Comparison of ENCODE assay signal across 13 cellular contexts in genomic region chr14:94394594-94395305, GRCh38. TPM values are rescaled to one million over a fixed set of nuclear protein-coding genes. Genes with fewer than 3 reads are reported as not detected.
A peak's percentile ranks its signal among the peaks of the same experiment; 100 is the strongest.
DNase-seq lines count a peak whose midpoint lies in the region; ATAC-seq, FAIRE-seq and TF ChIP-seq lines count a peak whose summit lies in the region.
"Had no signal": no experiment of that assay in that cellular context is flagged by ENCODE, and none has a peak within 500 bp of the region (broad histone marks: within the 10 kb centered on the region; RNA-seq: fewer than 3 reads in every experiment).

No MANE protein-coding gene starts in this region.

- peak overlapping the region; percentile 4 to 77 (median 44) for H3K27ac ChIP-seq in pancreas

- CTCF ChIA-PET in GM10248 (lab: Yijun Ruan, JAX), result interaction anchor here (0.8 kb wide), 1 partner anchor 154 kb away, joined by 4 read pairs; no protein-coding TSS in a partner anchor

- H3K4me1 ChIP-seq in pancreas, result peaks cover 6 to 21% (median 16%) of the 10 kb centered on the region in 3 donors

- 32 to 37% methylated on average over 11 of the region's 11 CpGs for WGBS in pancreas, 2 donors

- ATAC-seq in pancreas (peak in 3 of 4 donors; percentile 5 to 49 (median 37)), GM21723 (IDR thresholded peaks at IDR 0.05; ENCODE audit: unreplicated experiment) (no peak)

- peak; percentile 37 for DNase-seq in Daoy (ENCODE audit: low read depth)
- DNase-seq in NOMO-1 treated with dmso at 0.1 percent for 144 hours (lab: John Stamatoyannopoulos, UW; ENCODE audit: unreplicated experiment), result peak; percentile 72
- DNase-seq in epithelial cell of esophagus (ENCODE audit: low read depth), result peak; percentile 63
- no peak for DNase-seq in pancreas
- DNase-seq in activated gamma-delta T cell treated with Interleukin-2 at 50 U/mL for 16 hours, result no peak
- DNase-seq in GM10248 (ENCODE audit: extremely low spot score), result no peak
- DNase-seq in foreskin melanocyte, result no peak
- DNase-seq: GOT3, NCI-H1092 treated with DMSO at 0.1 percent for 48 hours had no signal

- POLR2A ChIA-PET in GM10248 (lab: Yijun Ruan, JAX), result no interaction called here

- FAIRE-seq in pancreas (lab: Jason Lieb, UNC), result no peak

- no peaks in the 10 kb centered on the region for H3K27me3 ChIP-seq in pancreas

- no peak for TF ChIP-seq CTCF in epithelial cell of esophagus (IDR thresholded peaks at IDR 0.05; ENCODE audit: insufficient read depth, low read depth, low read length, missing control alignments)
- no peak for TF ChIP-seq CTCF in pancreas (IDR thresholded peaks at IDR 0.05)
- no peak for TF ChIP-seq CTCF in GM10248 (IDR thresholded peaks at IDR 0.05; ENCODE audit: control extremely low read depth, extremely low read depth, low read depth, missing control alignments)

- H3K9me3 ChIP-seq in pancreas, result no peaks in the 10 kb centered on the region

- H3K4me3 ChIP-seq in epithelial cell of esophagus (ENCODE audit: low read length) (no peak overlapping the region), pancreas (no peak overlapping the region)
- H3K4me3 ChIP-seq: dorsolateral prefrontal cortex had no signal

- no peaks in the 10 kb centered on the region for H3K36me3 ChIP-seq in pancreas

- intact Hi-C loops in pancreas (cut with DNase I), result no loop called here

RNA-seq across cellular contexts. Expression of gene SERPINA1, which starts 6.3 kb away (rescaled TPM):
- 26.1 and 30.8 TPM in 2 replicates for total RNA-seq in Daoy (2014; rRNA removed; shearing (Covaris generic))
- total RNA-seq in pancreas, result 100 to 1,000 TPM in 4 of 6 donors, 10 to 100 TPM in 2; 45.0 to 328 (median 170) TPM
- polyA plus RNA-seq in pancreas, result 100 to 1,000 TPM in 1 of 2 donors, 10 to 100 TPM in 1; 45.7 to 246 TPM
- total RNA-seq: G401 had no signal

RNA-seq across cellular contexts. Expression of gene SERPINA2, which starts 28.3 kb away (rescaled TPM):
- not detected in 2 replicates for total RNA-seq in Daoy (2014; rRNA removed; shearing (Covaris generic))
- not detected for total RNA-seq in pancreas
- polyA plus RNA-seq in pancreas, result not detected
- total RNA-seq: dorsolateral prefrontal cortex, G401 had no signal

RNA-seq across cellular contexts. Expression of gene SERPINA11, which starts 57.9 kb away (rescaled TPM):
- total RNA-seq in Daoy (2014; rRNA removed; shearing (Covaris generic)), result not detected in 2 replicates
- not detected for total RNA-seq in pancreas
- not detected for polyA plus RNA-seq in pancreas
- total RNA-seq: G401, mononuclear cell had no signal

Comparison
In these comparisons a context has a peak if more than half of its experiments do, and no peak if none do; other contexts are left out.
1. DNase-seq: peak in Daoy (single experiment), NOMO-1 treated with dmso at 0.1 percent for 144 hours (single experiment) and epithelial cell of esophagus (single experiment); none in pancreas (0 of 6), activated gamma-delta T cell treated with Interleukin-2 at 50 U/mL for 16 hours (single experiment), GM10248 (single experiment) and foreskin melanocyte (single experiment).